Comparison of ENCODE assay signal across 25 cellular contexts in the genomic region with DNA sequence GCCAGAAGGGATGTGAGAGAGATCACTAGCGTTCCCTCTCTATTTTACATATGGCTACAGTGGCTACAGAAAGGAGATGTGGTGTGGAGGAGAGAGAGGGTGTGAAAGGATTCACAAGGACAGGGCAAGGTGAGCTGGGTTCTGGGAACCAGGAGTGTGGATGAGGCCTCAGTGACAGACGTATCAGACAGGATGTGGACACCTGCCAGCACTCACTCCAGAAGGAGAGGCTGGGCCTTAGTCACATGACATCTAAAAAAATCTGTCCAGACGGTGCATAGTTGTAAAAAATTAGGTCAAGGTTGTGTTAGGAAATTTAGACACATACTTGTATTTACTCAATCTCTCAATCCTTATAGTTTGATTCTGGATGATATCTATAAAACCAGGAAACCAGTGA. TPM values are rescaled to one million over a fixed set of nuclear protein-coding genes. Genes with fewer than 3 reads are reported as not detected.
A peak's percentile ranks its signal among the peaks of the same experiment; 100 is the strongest.
DNase-seq lines count a peak whose midpoint lies in the region; ATAC-seq and TF ChIP-seq lines count a peak whose summit lies in the region.
"Had no signal": no experiment of that assay in that cellular context is flagged by ENCODE, and none has a peak within 500 bp of the region (broad histone marks: within the 10 kb centered on the region; RNA-seq: fewer than 3 reads in every experiment).

No MANE protein-coding gene starts in this region.

- ATAC-seq in GM18867 (IDR thresholded peaks at IDR 0.05; ENCODE audit: unreplicated experiment) (no peak), GM21360 (IDR thresholded peaks at IDR 0.05; ENCODE audit: unreplicated experiment) (no peak)
- ATAC-seq: activated T-cell treated with anti-CD3 and anti-CD28 coated beads, Interleukin-2, amount 50 U/mL, for 72 hours; naive thymus-derived CD8-positive, alpha-beta T cell; stimulated activated naive CD8-positive, alpha-beta T cell treated with anti-CD3 and anti-CD28 coated beads, Interleukin-15, Interleukin-2, amounts not matched to agents 100 U/mL and 50 U/mL, for 24 hours; T-cell had no signal

- H3K4me3 Mint-ChIP-seq in MCF 10A (ENCODE audit: unreplicated experiment) = no peak overlapping the region
- H3K4me3 Mint-ChIP-seq: activated T-cell treated with anti-CD3 and anti-CD28 coated beads, Interleukin-2, amount 50 U/mL, for 72 hours; endodermal cell; mesothelial cell of epicardium; naive thymus-derived CD8-positive, alpha-beta T cell; T-cell had no signal

- H3K4me1 ChIP-seq in breast epithelium = no peaks in the 10 kb centered on the region
- H3K4me1 ChIP-seq: SJCRH30 had no signal

- no TSS peak for BruUV-seq in MCF 10A (replicated peaks; lab: Mats Ljungman, UMichigan)

- peak overlapping the region; percentile 8 for H3K27ac Mint-ChIP-seq in MCF 10A (ENCODE audit: low read depth, unreplicated experiment)
- H3K27ac Mint-ChIP-seq: activated T-cell treated with anti-CD3 and anti-CD28 coated beads, Interleukin-2, amount 50 U/mL, for 72 hours; endodermal cell; mesothelial cell of epicardium; naive thymus-derived CD8-positive, alpha-beta T cell; T-cell had no signal

- DNase-seq in MCF 10A (ENCODE audit: unreplicated experiment) = peak; percentile 88
- no peak for DNase-seq in breast epithelium (ENCODE audit: low spot score in 2 of 2)
- peak; percentile 13 for DNase-seq in NCI-H69 (lab: John Stamatoyannopoulos, UW)
- peak; percentile 7 for DNase-seq in coronary artery (ENCODE audit: low spot score)
- no peak for DNase-seq in AML-193 (lab: John Stamatoyannopoulos, UW)
- DNase-seq in foreskin fibroblast = no peak
- DNase-seq: activated CD4-positive, alpha-beta T cell treated with anti-CD3 and anti-CD28 coated beads for 4 hours; activated naive CD4-positive, alpha-beta T cell treated with anti-CD3 and anti-CD28 coated beads, Interleukin-2, amount 50 U/mL, for 16 hours; activated T-cell treated with anti-CD3 and anti-CD28 coated beads, Interleukin-2, amount 50 U/mL, for 72 hours; COR-L47; endodermal cell; GOT3; Kasumi-1; naive thymus-derived CD8-positive, alpha-beta T cell; NCI-H1048; NCI-H2081; PC-9; SJCRH30; stimulated activated CD4-positive, alpha-beta T cell treated with anti-CD3 and anti-CD28 coated beads, Interleukin-4, amount 100 ng/mL, for 4 hours; stimulated activated naive CD8-positive, alpha-beta T cell treated with anti-CD3 and anti-CD28 coated beads, Interleukin-15, Interleukin-2, amounts not matched to agents 100 U/mL and 50 U/mL, for 24 hours; T-cell had no signal

- H3K9me3 Mint-ChIP-seq in MCF 10A (ENCODE audit: unreplicated experiment) = no peaks in the 10 kb centered on the region
- H3K9me3 Mint-ChIP-seq: activated T-cell treated with anti-CD3 and anti-CD28 coated beads, Interleukin-2, amount 50 U/mL, for 72 hours; endodermal cell; mesothelial cell of epicardium; T-cell had no signal

- H3K36me3 ChIP-seq in breast epithelium = no peaks in the 10 kb centered on the region
- H3K36me3 ChIP-seq: SJCRH30 had no signal

- no peak overlapping the region for H3K4me3 ChIP-seq in breast epithelium
- H3K4me3 ChIP-seq in coronary artery = no peak overlapping the region
- H3K4me3 ChIP-seq in foreskin fibroblast (ENCODE audit: low read depth in 1 of 2, low read length in 2 of 2) = no peak overlapping the region
- H3K4me3 ChIP-seq: A549, PC-9, SJCRH30 had no signal

- no peaks in the 10 kb centered on the region for H3K9me3 ChIP-seq in breast epithelium
- H3K9me3 ChIP-seq: A549, SJCRH30 had no signal

- CTCF ChIA-PET in MCF 10A (lab: Yijun Ruan, JAX) = interaction anchor here (0.6 to 1.3 kb wide), 4 partner anchors 19 to 38 kb away, joined by 3 to 6 read pairs (median 3); no protein-coding TSS in a partner anchor

- peaks cover 32% of the 10 kb centered on the region for H3K27me3 Mint-ChIP-seq in MCF 10A (ENCODE audit: insufficient read depth, unreplicated experiment)

- POLR2A ChIA-PET in MCF 10A (lab: Yijun Ruan, JAX) = interaction anchor here (0.6 to 2.4 kb wide), 14 partner anchors 10 to 714 kb away, joined by 3 to 14 read pairs (median 3); a partner anchor contains a TSS

- TF ChIP-seq CTCF in MCF 10A (IDR thresholded peaks at IDR 0.05; ENCODE audit: unreplicated experiment) (no peak), breast epithelium (IDR thresholded peaks at IDR 0.05) (no peak), coronary artery (IDR thresholded peaks at IDR 0.05) (no peak), foreskin fibroblast (IDR thresholded peaks at IDR 0.05; ENCODE audit: low read depth, low read length) (no peak)

- H3K36me3 Mint-ChIP-seq in MCF 10A (ENCODE audit: insufficient read depth, unreplicated experiment) = no peaks in the 10 kb centered on the region
- H3K36me3 Mint-ChIP-seq: mesothelial cell of epicardium; naive thymus-derived CD8-positive, alpha-beta T cell; T-cell had no signal

- intact Hi-C loops in MCF 10A (cut with micrococcal nuclease) (no loop called here), breast epithelium (cut with DNase I; ENCODE audit: low total_unique reads) (no loop called here)

- H3K27ac ChIP-seq in breast epithelium = no peak overlapping the region
- H3K27ac ChIP-seq in coronary artery = no peak overlapping the region
- H3K27ac ChIP-seq: PC-9, SJCRH30 had no signal

- peaks cover 11% of the 10 kb centered on the region for H3K4me1 Mint-ChIP-seq in MCF 10A (ENCODE audit: insufficient read depth, unreplicated experiment)
- H3K4me1 Mint-ChIP-seq: mesothelial cell of epicardium; naive thymus-derived CD8-positive, alpha-beta T cell; T-cell had no signal

- no peak for TF ChIP-seq POLR2A in breast epithelium (IDR thresholded peaks at IDR 0.05)

- H3K27me3 ChIP-seq in breast epithelium = peaks cover 0 to 4% of the 10 kb centered on the region in 2 donors
- H3K27me3 ChIP-seq: SJCRH30 had no signal

RNA-seq across cellular contexts. Expression of a gene that starts 10.6 kb away (rescaled TPM):
- not detected in 2 replicates for total RNA-seq in MCF 10A (2022)
- total RNA-seq in breast epithelium = not detected
- total RNA-seq: naive thymus-derived CD8-positive, alpha-beta T cell; PC-9; SJCRH30; T-cell had no signal

Comparison
In these comparisons a context has a peak if more than half of its experiments do, and no peak if none do; other contexts are left out.
1. DNase-seq: peak in MCF 10A (single experiment), NCI-H69 (single experiment) and coronary artery (single experiment); none in breast epithelium (0 of 2), AML-193 (0 of 2) and foreskin fibroblast (0 of 2).